1 cellular context compared by ENCODE assay signal in the genomic region with DNA sequence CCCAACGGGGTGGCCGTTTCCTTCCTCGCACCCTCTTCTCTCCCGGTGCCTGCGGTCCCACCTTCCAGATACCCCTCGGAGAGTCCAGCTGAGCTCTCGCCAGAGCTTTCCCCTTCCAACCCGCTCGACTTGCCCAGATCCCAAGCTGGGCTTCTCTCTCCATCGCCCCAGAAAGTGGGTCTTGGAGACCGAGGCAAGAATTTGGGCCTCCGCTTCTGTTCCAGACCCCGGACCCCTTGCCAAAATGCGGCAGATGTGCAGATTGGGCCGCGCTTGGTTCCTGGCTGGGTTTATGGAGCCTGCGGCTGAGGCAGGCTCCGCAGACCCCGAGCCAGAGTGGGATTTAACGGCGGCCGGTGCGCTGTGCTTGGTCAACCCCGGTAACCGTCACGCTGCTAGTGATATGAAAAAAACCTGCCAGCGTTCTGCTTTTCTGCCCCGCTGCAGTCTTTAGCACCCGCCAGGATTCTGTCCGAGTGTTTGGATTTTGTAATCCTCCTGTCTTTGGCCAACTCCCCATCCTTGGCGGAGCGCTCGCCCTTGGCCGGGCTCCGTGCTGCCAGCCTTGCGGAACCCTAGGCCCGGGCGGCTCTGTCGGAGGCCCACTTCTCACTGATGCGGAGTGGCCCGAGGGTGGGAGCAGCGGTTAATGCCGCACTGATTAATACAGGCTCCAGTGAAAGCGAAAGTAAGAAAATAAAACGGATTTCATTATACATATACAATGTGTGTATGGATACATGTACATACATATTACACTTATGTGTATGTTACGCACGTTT.
TF ChIP-seq lines count a peak whose summit lies in the region.

No MANE protein-coding gene starts in this region.

TF ChIP-seq in HepG2, 621 proteins besides CTCF, POLR2A, EP300 and RAD21:
- TF ChIP-seq, protein P1, sequence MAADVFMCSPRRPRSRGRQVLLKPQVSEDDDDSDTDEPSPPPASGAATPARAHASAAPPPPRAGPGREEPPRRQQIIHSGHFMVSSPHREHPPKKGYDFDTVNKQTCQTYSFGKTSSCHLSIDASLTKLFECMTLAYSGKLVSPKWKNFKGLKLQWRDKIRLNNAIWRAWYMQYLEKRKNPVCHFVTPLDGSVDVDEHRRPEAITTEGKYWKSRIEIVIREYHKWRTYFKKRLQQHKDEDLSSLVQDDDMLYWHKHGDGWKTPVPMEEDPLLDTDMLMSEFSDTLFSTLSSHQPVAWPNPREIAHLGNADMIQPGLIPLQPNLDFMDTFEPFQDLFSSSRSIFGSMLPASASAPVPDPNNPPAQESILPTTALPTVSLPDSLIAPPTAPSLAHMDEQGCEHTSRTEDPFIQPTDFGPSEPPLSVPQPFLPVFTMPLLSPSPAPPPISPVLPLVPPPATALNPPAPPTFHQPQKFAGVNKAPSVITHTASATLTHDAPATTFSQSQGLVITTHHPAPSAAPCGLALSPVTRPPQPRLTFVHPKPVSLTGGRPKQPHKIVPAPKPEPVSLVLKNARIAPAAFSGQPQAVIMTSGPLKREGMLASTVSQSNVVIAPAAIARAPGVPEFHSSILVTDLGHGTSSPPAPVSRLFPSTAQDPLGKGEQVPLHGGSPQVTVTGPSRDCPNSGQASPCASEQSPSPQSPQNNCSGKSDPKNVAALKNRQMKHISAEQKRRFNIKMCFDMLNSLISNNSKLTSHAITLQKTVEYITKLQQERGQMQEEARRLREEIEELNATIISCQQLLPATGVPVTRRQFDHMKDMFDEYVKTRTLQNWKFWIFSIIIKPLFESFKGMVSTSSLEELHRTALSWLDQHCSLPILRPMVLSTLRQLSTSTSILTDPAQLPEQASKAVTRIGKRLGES (CRISPR knock-in tag; IDR thresholded peaks at IDR 0.05; ENCODE audit: borderline replicate concordance) = no peak
- TF ChIP-seq HNRNPLL (IDR thresholded peaks at IDR 0.05; ENCODE audit: low read depth, low read length, poor library complexity, severe bottlenecking) (peak; percentile 41), ZMYM2 (CRISPR knock-in tag; IDR thresholded peaks at IDR 0.05) (no peak), RXRA (CRISPR knock-in tag; IDR thresholded peaks at IDR 0.05) (no peak), DNMT3B (CRISPR knock-in tag; conservative IDR thresholded peaks at IDR 0.05) (no peak)
